In the genomic region with DNA sequence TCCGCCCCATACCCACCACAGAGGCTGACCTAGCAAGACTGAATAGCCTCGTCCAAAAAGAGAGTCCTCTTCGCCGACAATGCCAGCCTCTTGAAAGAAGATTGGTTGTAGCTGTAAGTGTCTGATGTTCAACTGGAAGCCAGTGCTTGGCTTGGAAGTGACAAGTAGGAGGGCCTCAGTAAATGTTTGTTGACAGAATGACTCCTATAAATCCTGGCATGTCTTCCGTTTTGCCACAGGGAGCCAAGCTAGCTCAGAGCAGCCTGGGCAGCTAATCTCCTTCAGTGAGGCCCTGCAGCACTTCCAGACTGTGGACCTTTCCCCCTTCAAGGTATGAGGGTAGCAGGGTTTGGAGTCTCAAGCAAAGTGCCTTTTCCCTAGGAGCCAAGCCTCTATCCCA, we compare ENCODE assay signal across 28 cellular contexts. TPM values are rescaled to one million over a fixed set of nuclear protein-coding genes. Genes with fewer than 3 reads are reported as not detected.
A peak's percentile ranks its signal among the peaks of the same experiment; 100 is the strongest.
DNase-seq lines count a peak whose midpoint lies in the region; ATAC-seq and TF ChIP-seq lines count a peak whose summit lies in the region.
"Had no signal": no experiment of that assay in that cellular context is flagged by ENCODE, and none has a peak within 500 bp of the region (broad histone marks: within the 10 kb centered on the region; RNA-seq: fewer than 3 reads in every experiment).

No MANE protein-coding gene starts in this region.

- TF ChIP-seq RAD21 in IMR-90 (IDR thresholded peaks at IDR 0.05; ENCODE audit: low read length), result no peak

- peak overlapping the region; percentile 20 for H2AK9ac ChIP-seq in IMR-90 (replicated peaks; ENCODE audit: low read depth, low read length, poor library complexity)

- H2BK20ac ChIP-seq in IMR-90 (ENCODE audit: low read depth, low read length), result no peak overlapping the region

- intact Hi-C loops in IMR-90 (cut with micrococcal nuclease) (no loop called here), left colon (cut with DNase I, micrococcal nuclease) (no loop called here)

- H3K27ac ChIP-seq in 22Rv1 (peak overlapping the region; percentile 61), IMR-90 (ENCODE audit: insufficient read depth, low read length) (no peak overlapping the region), RWPE2 (ENCODE audit: poor library complexity, severe bottlenecking) (no peak overlapping the region)
- no peak overlapping the region for H3K27ac ChIP-seq in CD8-positive, alpha-beta memory T cell (ENCODE audit: low read depth, low read length)
- H3K27ac ChIP-seq: suprapubic skin, uterus had no signal

- H3K9me3 ChIP-seq in IMR-90 (ENCODE audit: control insufficient read depth, insufficient read depth, low read length) (no peaks in the 10 kb centered on the region), RWPE2 (ENCODE audit: severe bottlenecking) (no peaks in the 10 kb centered on the region)
- no peaks in the 10 kb centered on the region for H3K9me3 ChIP-seq in CD8-positive, alpha-beta memory T cell (ENCODE audit: low read length)
- H3K9me3 ChIP-seq: Caco-2, suprapubic skin, uterus had no signal

- H4K5ac ChIP-seq in IMR-90 (ENCODE audit: low read depth, low read length), result no peak overlapping the region

- no peak overlapping the region for H2BK120ac ChIP-seq in IMR-90 (ENCODE audit: low read depth, low read length)

- no TSS peak for BruUV-seq in IMR-90 (replicated peaks; lab: Mats Ljungman, UMichigan)

- H3K27me3 Mint-ChIP-seq in CD8-positive, alpha-beta memory T cell, result no peaks in the 10 kb centered on the region
- H3K27me3 Mint-ChIP-seq: IgD-negative memory B cell; naive thymus-derived CD4-positive, alpha-beta T cell had no signal

- H4K20me1 ChIP-seq in IMR-90 (ENCODE audit: insufficient read depth, low read length), result no peaks in the 10 kb centered on the region

- H3K36me3 ChIP-seq in IMR-90 (ENCODE audit: control insufficient read depth, insufficient read depth, low read length), result peaks cover 9% of the 10 kb centered on the region
- no peaks in the 10 kb centered on the region for H3K36me3 ChIP-seq in RWPE2 (ENCODE audit: low read depth)
- peaks cover 7% of the 10 kb centered on the region for H3K36me3 ChIP-seq in CD8-positive, alpha-beta memory T cell (ENCODE audit: insufficient read depth, low read length)
- H3K36me3 ChIP-seq: uterus had no signal

- no peak for TF ChIP-seq POLR2A in IMR-90 (IDR thresholded peaks at IDR 0.05; ENCODE audit: low read depth, low read length)

- POLR2A ChIA-PET in IMR-90 (lab: Charles Lee; ENCODE audit: unreplicated experiment), result interaction anchor here (0.6 kb wide), 1 partner anchor 629 kb away, joined by 12 read pairs; no protein-coding TSS in a partner anchor
- POLR2A ChIA-PET in CD8-positive, alpha-beta memory T cell (lab: Charles Lee), result no interaction called here

- H3K4me1 Mint-ChIP-seq in CD8-positive, alpha-beta memory T cell, result no peaks in the 10 kb centered on the region
- H3K4me1 Mint-ChIP-seq: stimulated activated effector memory CD8-positive, alpha-beta T cell treated with anti-CD3 and anti-CD28 coated beads, Interleukin-12 subunit alpha, Interleukin-12 subunit beta, amount 100 ng/mL, for 72 hours had no signal

- H3K14ac ChIP-seq in IMR-90 (replicated peaks; ENCODE audit: low read depth, low read length), result no peak overlapping the region

- CTCF ChIA-PET in IMR-90 (lab: Yijun Ruan, JAX), result no interaction called here
- CTCF ChIA-PET in CD8-positive, alpha-beta memory T cell (lab: Charles Lee), result no interaction called here

- H3K4me1 ChIP-seq in IMR-90 (ENCODE audit: control insufficient read depth, insufficient read depth, low read length) (peaks cover 3% of the 10 kb centered on the region; the same call in 1 of the 2 replicates), RWPE2 (ENCODE audit: insufficient read depth, poor library complexity, severe bottlenecking) (no peaks in the 10 kb centered on the region)
- no peaks in the 10 kb centered on the region for H3K4me1 ChIP-seq in CD8-positive, alpha-beta memory T cell (ENCODE audit: insufficient read depth, low read length)
- H3K4me1 ChIP-seq: Caco-2, suprapubic skin, uterus had no signal

- H3K4me3 ChIP-seq in IMR-90 (ENCODE audit: insufficient read depth, low read depth, low read length) (no peak overlapping the region), RWPE2 (ENCODE audit: severe bottlenecking) (no peak overlapping the region)
- no peak overlapping the region for H3K4me3 ChIP-seq in CD8-positive, alpha-beta memory T cell (ENCODE audit: low read length)
- H3K4me3 ChIP-seq: suprapubic skin, uterus had no signal

- H4K91ac ChIP-seq in IMR-90 (ENCODE audit: insufficient read depth, low read depth, low read length), result no peak overlapping the region

- H2AFZ ChIP-seq in IMR-90 (replicated peaks; ENCODE audit: low read length, poor library complexity), result no peak overlapping the region

- no peak overlapping the region for H2BK15ac ChIP-seq in IMR-90 (ENCODE audit: low read depth, low read length)

- peaks cover 0 to 45% (median 11%) of the 10 kb centered on the region in 3 donors for H3K36me3 Mint-ChIP-seq in CD8-positive, alpha-beta memory T cell

- in situ Hi-C loops in IMR-90 (cut with MboI; ENCODE audit: low sequenced_read_pairs), result no loop called here

- no peak overlapping the region for H2BK5ac ChIP-seq in IMR-90 (ENCODE audit: low read depth, low read length, poor library complexity, severe bottlenecking)

- no peak for DNase-seq in IMR-90
- DNase-seq in RWPE2 (ENCODE audit: low spot score), result no peak
- DNase-seq in left colon, result no peak
- DNase-seq in CD8-positive, alpha-beta memory T cell, result no peak
- DNase-seq in NCI-H345 (lab: John Stamatoyannopoulos, UW), result no peak
- DNase-seq in hippocampal formation (lab: John Stamatoyannopoulos, UW), result no peak
- DNase-seq: aorta; central memory CD4-positive, alpha-beta T cell; HCEC 1CT; left cardiac atrium; naive thymus-derived CD4-positive, alpha-beta T cell; NCI-H1436 treated with DMSO at 0.1 percent for 48 hours; NCI-H82; retina; small intestine; stimulated activated CD4-positive, alpha-beta T cell treated with anti-CD3 and anti-CD28 coated beads, Interleukin-1b, Interleukin-23, amount 100 ng/mL, for 48 hours; uterus had no signal

- H3K4me2 ChIP-seq in IMR-90 (ENCODE audit: low read depth, low read length), result no peak overlapping the region

- H3K27me3 ChIP-seq in IMR-90 (ENCODE audit: control insufficient read depth, insufficient read depth, low read length), result no peaks in the 10 kb centered on the region
- H3K27me3 ChIP-seq in RWPE2 (ENCODE audit: insufficient read depth, poor library complexity, severe bottlenecking), result no peaks in the 10 kb centered on the region
- H3K27me3 ChIP-seq in CD8-positive, alpha-beta memory T cell (ENCODE audit: insufficient read depth, low read length, poor library complexity, severe bottlenecking), result no peaks in the 10 kb centered on the region
- H3K27me3 ChIP-seq: suprapubic skin, uterus had no signal

- TF ChIP-seq CTCF in 22Rv1 (IDR thresholded peaks at IDR 0.05), result no peak
- no peak for TF ChIP-seq CTCF in IMR-90 (conservative IDR thresholded peaks at IDR 0.05; ENCODE audit: low read depth, low read length)
- TF ChIP-seq CTCF in RWPE2 (IDR thresholded peaks at IDR 0.05; ENCODE audit: poor library complexity, severe bottlenecking), result no peak

- no peaks in the 10 kb centered on the region for H3K79me1 ChIP-seq in IMR-90 (ENCODE audit: low read depth in 1 of 2, low read length in 2 of 2)

- dilution Hi-C loops in IMR-90 (cut with HindIII; ENCODE audit: low sequenced_read_pairs, unreplicated experiment), result no loop called here

- no peak overlapping the region for H3K9ac ChIP-seq in IMR-90 (ENCODE audit: low read depth, low read length)

- H3K9me1 ChIP-seq in IMR-90 (ENCODE audit: insufficient read depth, low read length), result peaks cover 11% of the 10 kb centered on the region

- ATAC-seq in IMR-90 (ENCODE audit: low read depth) (peak; percentile 72), RWPE2 (ENCODE audit: low read depth) (peak; percentile 52; the same call in 1 of the 3 replicates), left colon (peak; percentile 95), GM18520 (IDR thresholded peaks at IDR 0.05; ENCODE audit: unreplicated experiment) (no peak)
- ATAC-seq: activated naive CD4-positive, alpha-beta T cell treated with anti-CD3 and anti-CD28 coated beads, Interleukin-2, amount 50 U/mL, for 72 hours; left cardiac atrium; naive thymus-derived CD4-positive, alpha-beta T cell; Right ventricle myocardium inferior; stimulated activated effector memory CD8-positive, alpha-beta T cell treated with anti-CD3 and anti-CD28 coated beads, Interleukin-12 subunit alpha, Interleukin-12 subunit beta, amount 100 ng/mL, for 72 hours had no signal

- H2AK5ac ChIP-seq in IMR-90 (ENCODE audit: low read depth, low read length), result no peak overlapping the region

- no peak overlapping the region for H3K27ac Mint-ChIP-seq in CD8-positive, alpha-beta memory T cell
- H3K27ac Mint-ChIP-seq: activated T-helper 1 cell treated with anti-CD3 and anti-CD28 coated beads, Interleukin-12 subunit alpha, Interleukin-12 subunit beta, Interleukin-2, Interleukin-4 antibody, amounts not matched to agents 30 ng/mL and 10 ng/mL and 1 ng/mL, durations not matched to agents 14 hours and 24 hours and 36 hours; IgD-negative memory B cell; naive thymus-derived CD4-positive, alpha-beta T cell; T-helper 2 cell treated with Interferon-gamma antibody and Interleukin-4, amounts not matched to agents 5 μg/mL and 100 μg/mL, for 36 hours had no signal

- H4K8ac ChIP-seq in IMR-90 (ENCODE audit: low read depth in 2 of 2, low read length in 2 of 2), result no peak overlapping the region

- no peak overlapping the region for H3K18ac ChIP-seq in IMR-90 (ENCODE audit: low read depth, low read length)

- H3K23ac ChIP-seq in IMR-90 (ENCODE audit: low read depth, low read length), result no peak overlapping the region

- no peak overlapping the region for H3K4me3 Mint-ChIP-seq in CD8-positive, alpha-beta memory T cell
- H3K4me3 Mint-ChIP-seq: activated T-helper 1 cell treated with anti-CD3 and anti-CD28 coated beads, Interleukin-12 subunit alpha, Interleukin-12 subunit beta, Interleukin-2, Interleukin-4 antibody, amounts not matched to agents 30 ng/mL and 10 ng/mL and 1 ng/mL, durations not matched to agents 14 hours and 24 hours and 36 hours; IgD-negative memory B cell; naive thymus-derived CD4-positive, alpha-beta T cell; stimulated activated effector memory CD8-positive, alpha-beta T cell treated with anti-CD3 and anti-CD28 coated beads, Interleukin-12 subunit alpha, Interleukin-12 subunit beta, amount 100 ng/mL, for 72 hours; T-helper 2 cell treated with Interferon-gamma antibody and Interleukin-4, amounts not matched to agents 5 μg/mL and 100 μg/mL, for 36 hours had no signal

- WGBS in IMR-90 (ENCODE audit: extremely low coverage in 2 of 2, insufficient read length in 1 of 2), 2 experiments, result 20% methylated on average over 1 of the region's 5 CpGs; no CpG with 5 or more reads in 1 of the 2 experiments

- no peaks in the 10 kb centered on the region for H3K9me3 Mint-ChIP-seq in CD8-positive, alpha-beta memory T cell
- H3K9me3 Mint-ChIP-seq: activated naive CD4-positive, alpha-beta T cell treated with anti-CD3 and anti-CD28 coated beads, Interleukin-2, amount 50 U/mL, for 72 hours; activated T-helper 1 cell treated with anti-CD3 and anti-CD28 coated beads, Interleukin-12 subunit alpha, Interleukin-12 subunit beta, Interleukin-2, Interleukin-4 antibody, amounts not matched to agents 30 ng/mL and 10 ng/mL and 1 ng/mL, durations not matched to agents 14 hours and 24 hours and 36 hours; naive thymus-derived CD4-positive, alpha-beta T cell; stimulated activated effector memory CD8-positive, alpha-beta T cell treated with anti-CD3 and anti-CD28 coated beads, Interleukin-12 subunit alpha, Interleukin-12 subunit beta, amount 100 ng/mL, for 72 hours; T-helper 2 cell treated with Interferon-gamma antibody and Interleukin-4, amounts not matched to agents 5 μg/mL and 100 μg/mL, for 36 hours had no signal

- no peak overlapping the region for H3K56ac ChIP-seq in IMR-90 (ENCODE audit: extremely low read depth, insufficient read depth, low read length)

- no peak overlapping the region for H3K4ac ChIP-seq in IMR-90 (ENCODE audit: low read depth, low read length)

RNA-seq across cellular contexts. Expression of a gene that starts 14.9 kb away (rescaled TPM):
- total RNA-seq in IMR-90 (2012; rRNA removed) (10.8 and 13.1 TPM in 2 replicates), left colon (10 to 100 TPM; 18.3 to 19.6 TPM)
- 19.2 and 20.7 TPM in 2 replicates for polyA plus RNA-seq in IMR-90 (2012; rRNA removed)
- polyA plus RNA-seq in IMR-90 (2012; cell fraction: cytosol; rRNA removed), result 6.6 and 7.8 TPM in 2 replicates
- polyA plus RNA-seq in IMR-90 (2012; cell fraction: nucleus; rRNA removed; ENCODE audit: low replicate concordance), result 72.0 and 88.6 TPM in 2 replicates
- total RNA-seq in CD8-positive, alpha-beta memory T cell, result 10 to 100 TPM; 13.6 to 14.4 TPM
- polyA plus RNA-seq in CD8-positive, alpha-beta memory T cell, result 12.2 TPM

RNA-seq across cellular contexts. Expression of a gene that starts 15.2 kb away (rescaled TPM):
- 25.0 and 32.3 TPM in 2 replicates for total RNA-seq in IMR-90 (2012; rRNA removed)
- 22.8 and 25.6 TPM in 2 replicates for polyA plus RNA-seq in IMR-90 (2012; rRNA removed)
- polyA plus RNA-seq in IMR-90 (2012; cell fraction: cytosol; rRNA removed), result 12.7 and 18.2 TPM in 2 replicates
- polyA plus RNA-seq in IMR-90 (2012; cell fraction: nucleus; rRNA removed; ENCODE audit: low replicate concordance), result 30.4 and 42.7 TPM in 2 replicates
- total RNA-seq in left colon, result 100 to 1,000 TPM; 245 to 291 TPM
- total RNA-seq in CD8-positive, alpha-beta memory T cell, result 10 to 100 TPM; 33.4 to 36.0 TPM
- 23.7 TPM for polyA plus RNA-seq in CD8-positive, alpha-beta memory T cell

RNA-seq across cellular contexts. Expression of a gene that starts 40.7 kb away (rescaled TPM):
- total RNA-seq in IMR-90 (2012; rRNA removed) (53.3 and 79.9 TPM in 2 replicates), left colon (10 to 100 TPM; 97.7 to 98.2 TPM)
- 98.3 and 122 TPM in 2 replicates for polyA plus RNA-seq in IMR-90 (2012; rRNA removed)
- 106 and 143 TPM in 2 replicates for polyA plus RNA-seq in IMR-90 (2012; cell fraction: cytosol; rRNA removed)
- polyA plus RNA-seq in IMR-90 (2012; cell fraction: nucleus; rRNA removed; ENCODE audit: low replicate concordance), result 43.3 and 75.0 TPM in 2 replicates
- 10 to 100 TPM; 22.3 to 22.8 TPM for total RNA-seq in CD8-positive, alpha-beta memory T cell
- polyA plus RNA-seq in CD8-positive, alpha-beta memory T cell, result 36.0 TPM

RNA-seq across cellular contexts. Expression of a gene that starts 41.7 kb away (rescaled TPM):
- total RNA-seq in IMR-90 (2012; rRNA removed) (57.7 and 61.7 TPM in 2 replicates), left colon (100 to 1,000 TPM; 186 to 193 TPM)
- polyA plus RNA-seq in IMR-90 (2012; rRNA removed), result 92.3 and 94.2 TPM in 2 replicates
- 65.8 and 82.6 TPM in 2 replicates for polyA plus RNA-seq in IMR-90 (2012; cell fraction: cytosol; rRNA removed)
- 27.8 and 83.8 TPM in 2 replicates for polyA plus RNA-seq in IMR-90 (2012; cell fraction: nucleus; rRNA removed; ENCODE audit: low replicate concordance)
- 10 to 100 TPM; 93.4 to 95.6 TPM for total RNA-seq in CD8-positive, alpha-beta memory T cell
- 55.9 TPM for polyA plus RNA-seq in CD8-positive, alpha-beta memory T cell

RNA-seq across cellular contexts. Expression of a gene that starts 49.0 kb away (rescaled TPM):
- 0.36 TPM in 1 of 2 replicates, not detected in the other for total RNA-seq in IMR-90 (2012; rRNA removed)
- polyA plus RNA-seq in IMR-90 (2012; rRNA removed), result 0.32 and 0.37 TPM in 2 replicates
- polyA plus RNA-seq in IMR-90 (2012; cell fraction: cytosol; rRNA removed), result 0.16 TPM in 1 of 2 replicates, not detected in the other
- polyA plus RNA-seq in IMR-90 (2012; cell fraction: nucleus; rRNA removed; ENCODE audit: low replicate concordance), result 1.0 and 1.2 TPM in 2 replicates
- 1 to 10 TPM; 4.7 to 6.3 TPM for total RNA-seq in left colon
- 1 to 10 TPM in 1 of 2 experiments, under 1 TPM in 1; 0.63 to 1.4 TPM for total RNA-seq in CD8-positive, alpha-beta memory T cell
- not detected for polyA plus RNA-seq in CD8-positive, alpha-beta memory T cell
- total RNA-seq: aorta, omental fat pad, Right ventricle myocardium inferior, suprapubic skin, uterus had no signal
- polyA plus RNA-seq: IgD-negative memory B cell; naive thymus-derived CD4-positive, alpha-beta T cell had no signal
